ENCODE assay signal across 8 cellular contexts in the genomic region with DNA sequence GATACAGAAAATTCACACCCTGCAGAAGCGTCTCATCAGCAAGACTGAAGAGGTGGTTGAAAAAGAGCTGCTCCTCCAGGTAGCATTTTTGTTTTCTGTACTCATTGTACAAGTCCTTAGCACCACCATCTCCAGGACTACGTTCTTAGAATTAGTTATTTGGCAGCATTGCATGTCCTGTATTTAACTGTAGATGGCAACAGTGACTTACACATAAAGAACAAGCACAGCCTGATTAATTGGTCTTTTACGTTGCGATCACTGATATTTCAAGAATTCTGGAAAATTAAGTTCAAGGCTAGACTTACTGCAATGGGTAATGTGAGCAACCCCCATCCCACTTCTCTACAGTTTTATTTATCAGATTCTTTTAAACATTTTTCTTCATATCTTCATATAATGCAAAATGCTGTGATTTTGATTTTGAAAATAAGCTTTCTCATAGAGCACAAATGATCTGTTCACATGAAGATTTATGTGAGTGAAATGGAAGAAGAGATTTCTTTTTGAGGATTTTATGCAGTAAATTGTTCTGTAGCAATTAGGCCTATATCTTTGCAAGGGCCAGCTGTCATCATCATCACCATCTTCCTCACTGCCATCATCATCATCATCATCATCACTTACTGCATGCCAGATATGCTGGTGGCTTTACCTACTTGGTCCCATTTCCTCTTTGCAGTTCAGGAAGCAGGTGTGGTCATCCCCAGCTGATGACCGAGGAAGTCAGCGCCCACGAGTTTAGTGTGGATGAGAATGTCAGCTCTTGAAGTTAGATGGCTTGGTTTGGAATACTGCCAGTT. TPM values are rescaled to one million over a fixed set of nuclear protein-coding genes. Genes with fewer than 3 reads are reported as not detected.
A peak's percentile ranks its signal among the peaks of the same experiment; 100 is the strongest.
DNase-seq lines count a peak whose midpoint lies in the region; ATAC-seq, FAIRE-seq and TF ChIP-seq lines count a peak whose summit lies in the region.

No MANE protein-coding gene starts in this region.

- no peak overlapping the region for H3K4me3 ChIP-seq in H1 (ENCODE audit: extremely low read depth in 1 of 4, insufficient read depth in 2 of 4, low read depth in 3 of 4, low read length in 4 of 4)

- no peaks in the 10 kb centered on the region; a peak in 1 of 8 replicates for H3K36me3 ChIP-seq in H1 (ENCODE audit: control insufficient read depth in 2 of 4, insufficient read depth in 4 of 4, low read length in 3 of 4)

- no peak for ATAC-seq in activated CD8-positive, alpha-beta T cell treated with anti-CD3 and anti-CD28 coated beads for 36 hours
- no peak for ATAC-seq in activated CD8-positive, alpha-beta T cell treated with anti-CD3 and anti-CD28 coated beads, Interleukin-2, amount 10 ng/mL, durations not matched to agents 7 days and 5 days
- no peak for ATAC-seq in T-cell (replicated peaks in 1 of 4)

- H3K18ac ChIP-seq in H1 (ENCODE audit: extremely low read depth, low read length) = no peak overlapping the region

- no peak overlapping the region for H3K23ac ChIP-seq in H1 (ENCODE audit: insufficient read length)

- no peak overlapping the region for H4K8ac ChIP-seq in H1 (ENCODE audit: extremely low read depth, insufficient read depth, low read length)

- H3K27me3 ChIP-seq in H1 (replicated peaks in 1 of 4; ENCODE audit: control insufficient read depth in 3 of 4, extremely low read depth in 1 of 4, insufficient read depth in 3 of 4, low read length in 3 of 4) = peaks cover 0 to 1% (median 0%) of the 10 kb centered on the region in 4 experiments; a peak in 1 of 7 replicates

- H3K27ac Mint-ChIP-seq in activated CD8-positive, alpha-beta T cell treated with anti-CD3 and anti-CD28 coated beads for 36 hours = no peak overlapping the region
- H3K27ac Mint-ChIP-seq in activated CD8-positive, alpha-beta T cell treated with anti-CD3 and anti-CD28 coated beads, Interleukin-2, amount 10 ng/mL, durations not matched to agents 7 days and 5 days = no peak overlapping the region
- H3K27ac Mint-ChIP-seq in osteocyte (ENCODE audit: unreplicated experiment) (no peak overlapping the region), T-cell (no peak overlapping the region)

- peaks cover 2% of the 10 kb centered on the region for H3K4me1 Mint-ChIP-seq in activated CD8-positive, alpha-beta T cell treated with anti-CD3 and anti-CD28 coated beads for 36 hours (ENCODE audit: low read depth)
- H3K4me1 Mint-ChIP-seq in activated CD8-positive, alpha-beta T cell treated with anti-CD3 and anti-CD28 coated beads, Interleukin-2, amount 10 ng/mL, durations not matched to agents 7 days and 5 days (ENCODE audit: low read depth) = peaks cover 4% of the 10 kb centered on the region
- no peaks in the 10 kb centered on the region for H3K4me1 Mint-ChIP-seq in osteocyte (ENCODE audit: unreplicated experiment)
- peaks cover 0 to 6% (median 4%) of the 10 kb centered on the region in 3 donors for H3K4me1 Mint-ChIP-seq in T-cell

- no peak overlapping the region for H3K56ac ChIP-seq in H1 (replicated peaks; ENCODE audit: insufficient read length, low read depth, low read length)

- H3K4me3 Mint-ChIP-seq in activated CD8-positive, alpha-beta T cell treated with anti-CD3 and anti-CD28 coated beads for 36 hours = no peak overlapping the region
- no peak overlapping the region for H3K4me3 Mint-ChIP-seq in activated CD8-positive, alpha-beta T cell treated with anti-CD3 and anti-CD28 coated beads, Interleukin-2, amount 10 ng/mL, durations not matched to agents 7 days and 5 days
- H3K4me3 Mint-ChIP-seq in osteocyte (ENCODE audit: unreplicated experiment) = no peak overlapping the region
- H3K4me3 Mint-ChIP-seq in T-cell = no peak overlapping the region

- POLR2A ChIA-PET in activated CD8-positive, alpha-beta T cell treated with anti-CD3 and anti-CD28 coated beads for 36 hours (lab: Charles Lee) = no interaction called here
- POLR2A ChIA-PET in activated CD8-positive, alpha-beta T cell treated with anti-CD3 and anti-CD28 coated beads, Interleukin-2, amount 10 ng/mL, durations not matched to agents 7 days and 5 days (lab: Charles Lee) = interaction anchor here (0.6 kb wide), 1 partner anchor 220 kb away, joined by 3 read pairs; no protein-coding TSS in a partner anchor
- POLR2A ChIA-PET in H1 (lab: Charles Lee; ENCODE audit: partially characterized antibody) = interaction anchor here (1.0 kb wide), 1 partner anchor 8 kb away, joined by 3 read pairs; no protein-coding TSS in a partner anchor
- POLR2A ChIA-PET in T-cell (lab: Charles Lee) = no interaction called here

- H4K91ac ChIP-seq in H1 (replicated peaks; ENCODE audit: insufficient read length, low read length) = no peak overlapping the region

- H2BK5ac ChIP-seq in H1 (ENCODE audit: low read depth, low read length) = no peak overlapping the region

- TF ChIP-seq CTCF in activated CD8-positive, alpha-beta T cell treated with anti-CD3 and anti-CD28 coated beads for 36 hours (IDR thresholded peaks at IDR 0.05) = peak; percentile 50
- TF ChIP-seq CTCF in H1 (IDR thresholded peaks at IDR 0.05; ENCODE audit: control extremely low read depth in 1 of 3, insufficient read depth in 1 of 3, low read depth in 1 of 3, low read length in 3 of 3) = peak in 2 of 3 experiments; percentile 62 to 71; a peak in 2 of 4 replicates
- TF ChIP-seq CTCF in osteocyte (IDR thresholded peaks at IDR 0.05) = peak; percentile 48

- no peak overlapping the region for H2BK120ac ChIP-seq in H1 (replicated peaks; ENCODE audit: low read depth, low read length)

- DNase-seq in activated CD8-positive, alpha-beta T cell treated with anti-CD3 and anti-CD28 coated beads for 36 hours = no peak
- no peak for DNase-seq in activated CD8-positive, alpha-beta T cell treated with anti-CD3 and anti-CD28 coated beads, Interleukin-2, amount 10 ng/mL, durations not matched to agents 7 days and 5 days
- DNase-seq in NCI-H146 treated with DMSO at 0.1 percent for 48 hours (lab: John Stamatoyannopoulos, UW; ENCODE audit: unreplicated experiment) (peak; percentile 9), H1 (ENCODE audit: low read depth in 1 of 2, low spot score in 2 of 2) (no peak), osteocyte (ENCODE audit: extremely low spot score, unreplicated experiment) (no peak), T-cell (no peak), SKM-1 (lab: John Stamatoyannopoulos, UW; ENCODE audit: unreplicated experiment) (no peak)
- DNase-seq in activated naive CD4-positive, alpha-beta T cell treated with Interleukin-2 at 50 U/mL for 16 hours = no peak

- H3K14ac ChIP-seq in H1 (ENCODE audit: insufficient read length) = no peak overlapping the region

- no peaks in the 10 kb centered on the region for H3K36me3 Mint-ChIP-seq in activated CD8-positive, alpha-beta T cell treated with anti-CD3 and anti-CD28 coated beads for 36 hours (ENCODE audit: low read depth)
- H3K36me3 Mint-ChIP-seq in activated CD8-positive, alpha-beta T cell treated with anti-CD3 and anti-CD28 coated beads, Interleukin-2, amount 10 ng/mL, durations not matched to agents 7 days and 5 days (ENCODE audit: low read depth) = no peaks in the 10 kb centered on the region
- H3K36me3 Mint-ChIP-seq in osteocyte (ENCODE audit: unreplicated experiment) (no peaks in the 10 kb centered on the region), T-cell (no peaks in the 10 kb centered on the region)

- no peak overlapping the region for H2BK20ac ChIP-seq in H1 (ENCODE audit: low read length)

- no peak overlapping the region for H3K4ac ChIP-seq in H1 (replicated peaks; ENCODE audit: insufficient read length, low read depth, low read length)

- H3K79me2 ChIP-seq in H1 (ENCODE audit: control insufficient read depth in 1 of 2, insufficient read depth in 2 of 2, low read length in 2 of 2) = no peaks in the 10 kb centered on the region

- H3K9ac ChIP-seq in H1 (replicated peaks in 1 of 4; ENCODE audit: extremely low read depth in 1 of 4, low read depth in 3 of 4, low read length in 3 of 4) = no peak overlapping the region

- no peak overlapping the region for H3K27ac ChIP-seq in H1 (ENCODE audit: low read depth, low read length)

- no peak for TF ChIP-seq POLR2A in H1 (IDR thresholded peaks at IDR 0.05; ENCODE audit: control extremely low read depth in 1 of 2, low read depth in 2 of 2, low read length in 2 of 2)

- H3K4me2 ChIP-seq in H1 (ENCODE audit: insufficient read depth in 1 of 2, low read depth in 2 of 2, low read length in 2 of 2) = no peak overlapping the region

- H3K9me3 Mint-ChIP-seq in activated CD8-positive, alpha-beta T cell treated with anti-CD3 and anti-CD28 coated beads for 36 hours = no peaks in the 10 kb centered on the region
- no peaks in the 10 kb centered on the region for H3K9me3 Mint-ChIP-seq in activated CD8-positive, alpha-beta T cell treated with anti-CD3 and anti-CD28 coated beads, Interleukin-2, amount 10 ng/mL, durations not matched to agents 7 days and 5 days (ENCODE audit: insufficient read depth)
- no peaks in the 10 kb centered on the region for H3K9me3 Mint-ChIP-seq in osteocyte (ENCODE audit: unreplicated experiment)
- no peaks in the 10 kb centered on the region for H3K9me3 Mint-ChIP-seq in T-cell

- 63% methylated on average over 7 of the region's 7 CpGs; no CpG with 5 or more reads in 1 of the 2 experiments for WGBS in H1 (ENCODE audit: extremely low coverage in 1 of 2, insufficient coverage in 1 of 2, insufficient read length in 1 of 2, insufficient replicate concordance in 2 of 2, low coverage in 1 of 2, low lambda C conversion rate in 2 of 2, missing lambda C conversion rate in 1 of 2), 2 experiments

- no peak for TF ChIP-seq EP300 in H1 (IDR thresholded peaks at IDR 0.05; ENCODE audit: borderline replicate concordance in 1 of 2, low read depth in 2 of 2, low read length in 2 of 2)

- CTCF ChIA-PET in activated CD8-positive, alpha-beta T cell treated with anti-CD3 and anti-CD28 coated beads for 36 hours (lab: Charles Lee) = interaction anchor here (0.7 to 2.1 kb wide), 11 partner anchors 9 to 241 kb away, joined by 3 to 9 read pairs (median 3); no protein-coding TSS in a partner anchor
- CTCF ChIA-PET in activated CD8-positive, alpha-beta T cell treated with anti-CD3 and anti-CD28 coated beads, Interleukin-2, amount 10 ng/mL, durations not matched to agents 7 days and 5 days (lab: Charles Lee) = interaction anchor here (1.1 to 2.0 kb wide), 6 partner anchors 13 to 214 kb away, joined by 3 to 9 read pairs (median 3); no protein-coding TSS in a partner anchor
- CTCF ChIA-PET in H1 (lab: Charles Lee; ENCODE audit: partially characterized antibody) = interaction anchor here (0.5 to 3.3 kb wide), 49 partner anchors 8 to 371 kb away, joined by 3 to 74 read pairs (median 5); no protein-coding TSS in a partner anchor
- CTCF ChIA-PET in T-cell (lab: Charles Lee) = interaction anchor here in 1 of 2 donors (1.0 to 1.1 kb wide), 2 partner anchors 12 to 208 kb away, joined by 3 to 7 read pairs; no protein-coding TSS in a partner anchor

- peaks cover 0 to 2% (median 0%) of the 10 kb centered on the region in 4 experiments; a peak in 2 of 7 replicates for H3K4me1 ChIP-seq in H1 (replicated peaks in 1 of 4; ENCODE audit: control insufficient read depth in 3 of 4, insufficient read depth in 4 of 4, low read length in 3 of 4)

- peak; percentile 87 to 90 for TF ChIP-seq RAD21 in H1 (IDR thresholded peaks at IDR 0.05 in 1 of 2, conservative IDR thresholded peaks at IDR 0.05 in 1 of 2; ENCODE audit: low read depth in 2 of 2, low read length in 2 of 2)

- FAIRE-seq in H1 (lab: Jason Lieb, UNC) = peak; percentile 77

- no peak overlapping the region for H2AK5ac ChIP-seq in H1 (ENCODE audit: low read depth, low read length)

- no peak overlapping the region for H2BK12ac ChIP-seq in H1 (ENCODE audit: low read depth, low read length)

- H2BK15ac ChIP-seq in H1 (ENCODE audit: low read length) = no peak overlapping the region

- H3K23me2 ChIP-seq in H1 (ENCODE audit: low read depth, low read length) = no peaks in the 10 kb centered on the region

- intact Hi-C loops in activated CD8-positive, alpha-beta T cell treated with anti-CD3 and anti-CD28 coated beads for 36 hours (cut with micrococcal nuclease) = loop anchor here (10.0 kb wide), 1 partner anchor 208 kb away; no protein-coding TSS in a partner anchor

- no peaks in the 10 kb centered on the region for H4K20me1 ChIP-seq in H1 (replicated peaks in 1 of 2; ENCODE audit: control insufficient read depth in 1 of 2, insufficient read depth in 2 of 2, low read length in 2 of 2)

- no peak overlapping the region for H4K5ac ChIP-seq in H1 (ENCODE audit: insufficient read length, low read depth, low read length)

- H2AFZ ChIP-seq in H1 (ENCODE audit: low read length) = no peak overlapping the region

- H3K27me3 Mint-ChIP-seq in activated CD8-positive, alpha-beta T cell treated with anti-CD3 and anti-CD28 coated beads for 36 hours = peaks cover 7% of the 10 kb centered on the region
- H3K27me3 Mint-ChIP-seq in activated CD8-positive, alpha-beta T cell treated with anti-CD3 and anti-CD28 coated beads, Interleukin-2, amount 10 ng/mL, durations not matched to agents 7 days and 5 days (ENCODE audit: low read depth) = peaks cover 15% of the 10 kb centered on the region
- H3K27me3 Mint-ChIP-seq in osteocyte (ENCODE audit: unreplicated experiment) (peaks cover 31% of the 10 kb centered on the region), T-cell (peaks cover 18 to 22% of the 10 kb centered on the region in 2 donors)

- no peaks in the 10 kb centered on the region for H3K79me1 ChIP-seq in H1 (ENCODE audit: low read depth, low read length)

- no peaks in the 10 kb centered on the region for H3K9me3 ChIP-seq in H1 (ENCODE audit: insufficient read depth in 2 of 2, low read depth in 1 of 2, low read length in 1 of 2)

RNA-seq across cellular contexts. Expression of gene CFAP58, which starts 53.3 kb away (rescaled TPM):
- under 1 TPM; 0.27 to 0.38 TPM for total RNA-seq in activated CD8-positive, alpha-beta T cell treated with anti-CD3 and anti-CD28 coated beads for 36 hours
- under 1 TPM; 0.24 to 0.47 TPM for total RNA-seq in activated CD8-positive, alpha-beta T cell treated with anti-CD3 and anti-CD28 coated beads, Interleukin-2, amount 10 ng/mL, durations not matched to agents 7 days and 5 days
- 0.71 and 1.1 TPM in 2 replicates for total RNA-seq in H1 (2021; fragmentation: NEBNext Ultra II Directional; extraction: Animal tissue kit (Norgen Biotek cat#: 25700))
- 0.09 and 0.32 TPM in 2 replicates for polyA plus RNA-seq in H1 (2011; rRNA removed)
- polyA plus RNA-seq in H1 (2011; cell fraction: cytosol; rRNA removed) = 0.67 TPM
- polyA plus RNA-seq in H1 (2011; cell fraction: nucleus; rRNA removed) = 0.66 TPM
- 0.97 to 1.5 TPM (median 1.3 TPM) in 4 replicates for polyA plus RNA-seq in H1 (2012, experiment 1 of 2)
- polyA plus RNA-seq in H1 (2012, experiment 2 of 2) = 0.16 TPM
- 0.63 TPM for polyA plus RNA-seq in H1 (2013, experiment 1 of 2)
- polyA plus RNA-seq in H1 (2013, experiment 2 of 2) = 0.68 TPM
- polyA minus RNA-seq in H1 (2011; rRNA and poly(A)+ RNA removed) = 0.35 and 0.80 TPM in 2 replicates
- 1.5 TPM for polyA minus RNA-seq in H1 (2011; cell fraction: cytosol; rRNA and poly(A)+ RNA removed)
- polyA minus RNA-seq in H1 (2011; cell fraction: nucleus; rRNA and poly(A)+ RNA removed) = 2.1 TPM
- total RNA-seq in osteocyte (0.16 and 0.29 TPM in 2 replicates), T-cell (not detected)

Comparison
In these comparisons a context has a peak if more than half of its experiments do, and no peak if none do; other contexts are left out.
1. POLR2A ChIA-PET loops: an anchor here in activated CD8-positive, alpha-beta T cell treated with anti-CD3 and anti-CD28 coated beads, Interleukin-2, amount 10 ng/mL, durations not matched to agents 7 days and 5 days (0.6 kb wide) and H1 (1.0 kb wide); none called in activated CD8-positive, alpha-beta T cell treated with anti-CD3 and anti-CD28 coated beads for 36 hours and T-cell.